In genomic region chr2:239274391-239275001, GRCh38 we compare ENCODE assay signal across 8 cellular contexts.
DNase-seq lines count a peak whose midpoint lies in the region; ATAC-seq and TF ChIP-seq lines count a peak whose summit lies in the region.

No MANE protein-coding gene starts in this region.

- peaks cover 88% of the 10 kb centered on the region for H3K36me3 ChIP-seq in DND-41 (ENCODE audit: insufficient read depth, low read length)
- no peaks in the 10 kb centered on the region for H3K36me3 ChIP-seq in Panc1 (ENCODE audit: control insufficient read depth, insufficient read depth, low read length)
- no peaks in the 10 kb centered on the region for H3K36me3 ChIP-seq in vagina

- no peak for TF ChIP-seq CTCF in DND-41 (IDR thresholded peaks at IDR 0.05; ENCODE audit: borderline replicate concordance, extremely low read depth, low read length, poor library complexity, severe bottlenecking)
- no peak for TF ChIP-seq CTCF in Panc1 (IDR thresholded peaks at IDR 0.05)
- TF ChIP-seq CTCF in choroid plexus epithelial cell (conservative IDR thresholded peaks at IDR 0.05; ENCODE audit: low read depth, low read length), result no peak
- TF ChIP-seq CTCF in vagina (IDR thresholded peaks at IDR 0.05), result no peak

- no peak for DNase-seq in DND-41
- no peak for DNase-seq in Panc1 (ENCODE audit: low read depth, low spot score)
- peak; percentile 81 for DNase-seq in choroid plexus epithelial cell (ENCODE audit: low read depth)
- DNase-seq in vagina (ENCODE audit: extremely low spot score in 2 of 2), result no peak
- DNase-seq in amniotic stem cell (lab: John Stamatoyannopoulos, UW), result no peak
- DNase-seq in nucleus accumbens (lab: John Stamatoyannopoulos, UW), result no peak
- DNase-seq in NCI-H1930 (lab: John Stamatoyannopoulos, UW), result no peak

- H3K9me3 ChIP-seq in DND-41 (ENCODE audit: insufficient read depth, low read length, severe bottlenecking), result no peaks in the 10 kb centered on the region
- H3K9me3 ChIP-seq in Panc1 (ENCODE audit: control insufficient read depth, insufficient read depth, low read depth, low read length), result no peaks in the 10 kb centered on the region
- no peaks in the 10 kb centered on the region for H3K9me3 ChIP-seq in mononuclear cell (ENCODE audit: low read depth, low read length)
- H3K9me3 ChIP-seq in vagina, result no peaks in the 10 kb centered on the region

- no TSS peak for BruUV-seq in Panc1 (replicated peaks; lab: Mats Ljungman, UMichigan)

- H3K27me3 ChIP-seq in DND-41 (ENCODE audit: insufficient read depth, low read length, poor library complexity) (no peaks in the 10 kb centered on the region), Panc1 (ENCODE audit: control insufficient read depth, insufficient read depth, low read length) (no peaks in the 10 kb centered on the region), mononuclear cell (ENCODE audit: insufficient read depth, low read length) (no peaks in the 10 kb centered on the region), vagina (no peaks in the 10 kb centered on the region)

- H3K27ac ChIP-seq in DND-41 (ENCODE audit: low read length), result peak overlapping the region; percentile 94
- H3K27ac ChIP-seq in Panc1 (ENCODE audit: low read length), result peak overlapping the region; percentile 62
- peak overlapping the region; percentile 77 for H3K27ac ChIP-seq in vagina

- peaks cover 100% of the 10 kb centered on the region for H4K20me1 ChIP-seq in DND-41 (ENCODE audit: insufficient read depth, low read length)

- no peak for TF ChIP-seq POLR2A in vagina (IDR thresholded peaks at IDR 0.05)

- peaks cover 99% of the 10 kb centered on the region for H3K4me1 ChIP-seq in DND-41 (ENCODE audit: insufficient read depth, low read length)
- H3K4me1 ChIP-seq in Panc1 (ENCODE audit: control insufficient read depth, insufficient read depth, low read length), result peaks cover 31% of the 10 kb centered on the region
- peaks cover 77% of the 10 kb centered on the region for H3K4me1 ChIP-seq in mononuclear cell (ENCODE audit: insufficient read depth, low read length)
- H3K4me1 ChIP-seq in vagina, result peaks cover 60% of the 10 kb centered on the region

- peaks cover 100% of the 10 kb centered on the region for H3K79me2 ChIP-seq in DND-41 (ENCODE audit: insufficient read depth, low read length)

- 0 out of 2 replicates have a peak overlapping the region, but pooled peaks have one; percentile 0 for H3K9ac ChIP-seq in DND-41 (ENCODE audit: low read depth, low read length)

- no peak overlapping the region for H2AFZ ChIP-seq in DND-41 (ENCODE audit: low read depth, low read length)

- H3K4me2 ChIP-seq in DND-41 (ENCODE audit: insufficient read depth, low read length), result peak overlapping the region; percentile 47

- POLR2A ChIA-PET in Panc1 (lab: Charles Lee), result no interaction called here

- intact Hi-C loops in Panc1 (cut with micrococcal nuclease; ENCODE audit: unreplicated experiment) (no loop called here), vagina (cut with DNase I) (no loop called here)

- CTCF ChIA-PET in Panc1 (lab: Charles Lee), result no interaction called here

- in situ Hi-C loops in Panc1 (cut with HindIII; ENCODE audit: low pct_unique_long_range_greater_than_20kb, low sequenced_read_pairs), result no loop called here

- H3K4me3 ChIP-seq in DND-41 (ENCODE audit: low read depth in 1 of 2, low read length in 2 of 2) (no peak overlapping the region), Panc1 (ENCODE audit: low read depth in 2 of 2, low read length in 2 of 2) (peak overlapping the region in 1 of 2 experiments; percentile 36; a peak in 2 of 4 replicates), choroid plexus epithelial cell (ENCODE audit: low read depth, low read length) (peak overlapping the region; percentile 25), mononuclear cell (ENCODE audit: low read length) (peak overlapping the region; percentile 22), vagina (peak overlapping the region; percentile 7 to 8)

- ATAC-seq in DND-41 (ENCODE audit: insufficient read depth, low read depth), result 0 out of 3 replicates have a peak, but pooled peaks have one; percentile 3
- ATAC-seq in Panc1, result peak; percentile 65

Comparison
In these comparisons a context has a peak if more than half of its experiments do, and no peak if none do; other contexts are left out.
1. H3K4me3 ChIP-seq: peak in choroid plexus epithelial cell (single experiment), mononuclear cell (single experiment) and vagina (2 of 2); none in DND-41 (0 of 2).
2. Peak in every context shown above with its lines, with median percentiles within 50 percentile points of each other: H3K27ac ChIP-seq.